ENCODE assay signal across 15 cellular contexts in genomic region chr17:4204190-4204589, GRCh38. TPM values are rescaled to one million over a fixed set of nuclear protein-coding genes. Genes with fewer than 3 reads are reported as not detected.
DNase-seq lines count a peak whose midpoint lies in the region; ATAC-seq and TF ChIP-seq lines count a peak whose summit lies in the region.
"Had no signal": no experiment of that assay in that cellular context is flagged by ENCODE, and none has a peak within 500 bp of the region (broad histone marks: within the 10 kb centered on the region; RNA-seq: fewer than 3 reads in every experiment).

No MANE protein-coding gene starts in this region.

- H3K27ac ChIP-seq in ascending aorta = peak overlapping the region; percentile 79 to 85
- peak overlapping the region; percentile 85 to 88 for H3K27ac ChIP-seq in thoracic aorta
- no peak overlapping the region for H3K27ac ChIP-seq in mesendoderm (ENCODE audit: low read depth, low read length)
- H3K27ac ChIP-seq: 22Rv1, SJSA1 had no signal

- no peak overlapping the region for H3K56ac ChIP-seq in mesendoderm (ENCODE audit: low read length)

- H3K4me3 ChIP-seq in ascending aorta = peak overlapping the region in 1 of 2 donors; percentile 17
- H3K4me3 ChIP-seq in mucosa of descending colon = no peak overlapping the region
- peak overlapping the region; percentile 47 for H3K4me3 ChIP-seq in thoracic aorta
- H3K4me3 ChIP-seq in mesendoderm (ENCODE audit: low read length) = no peak overlapping the region
- H3K4me3 ChIP-seq: SJSA1 had no signal

- no peak overlapping the region for H3K4me2 ChIP-seq in mesendoderm (ENCODE audit: low read length)

- no peak overlapping the region for H3K4me3 Mint-ChIP-seq in T-helper 2 cell treated with Interferon-gamma antibody and Interleukin-4, amounts not matched to agents 5 μg/mL and 100 μg/mL, for 36 hours

- H2BK5ac ChIP-seq in mesendoderm (ENCODE audit: low read length) = no peak overlapping the region

- no peak overlapping the region for H3K9ac ChIP-seq in mesendoderm (ENCODE audit: low read length)

- H2AK5ac ChIP-seq in mesendoderm (ENCODE audit: low read length) = no peak overlapping the region

- H4K8ac ChIP-seq in mesendoderm (ENCODE audit: low read depth, low read length) = no peak overlapping the region

- peaks cover 52% of the 10 kb centered on the region for H3K36me3 Mint-ChIP-seq in T-helper 2 cell treated with Interferon-gamma antibody and Interleukin-4, amounts not matched to agents 5 μg/mL and 100 μg/mL, for 36 hours (ENCODE audit: low read depth)

- no peaks in the 10 kb centered on the region for H3K9me3 Mint-ChIP-seq in T-helper 2 cell treated with Interferon-gamma antibody and Interleukin-4, amounts not matched to agents 5 μg/mL and 100 μg/mL, for 36 hours
- H3K9me3 Mint-ChIP-seq: activated T-helper 2 cell treated with anti-CD3 and anti-CD28 coated beads, Interferon-gamma antibody, Interleukin-2, Interleukin-4, amounts not matched to agents 10 μg/mL and 5 μg/mL and 100 μg/mL, durations not matched to agents 14 hours and 24 hours and 36 hours had no signal

- no peak overlapping the region for H2BK15ac ChIP-seq in mesendoderm (replicated peaks; ENCODE audit: low read depth)

- H3K79me1 ChIP-seq in mesendoderm (ENCODE audit: low read length) = no peaks in the 10 kb centered on the region

- WGBS in mesendoderm (ENCODE audit: extremely low coverage, insufficient coverage, low lambda C conversion rate) = no CpG with 5 or more reads among the region's 6 CpGs

- H3K23ac ChIP-seq in mesendoderm (ENCODE audit: low read length) = no peak overlapping the region

- H3K79me2 ChIP-seq in mesendoderm (ENCODE audit: control insufficient read depth, insufficient read depth, low read length) = no peaks in the 10 kb centered on the region

- no peak overlapping the region for H2BK120ac ChIP-seq in mesendoderm (ENCODE audit: low read depth, low read length)

- H3K4me1 ChIP-seq in ascending aorta (peaks cover 5 to 40% of the 10 kb centered on the region in 2 donors), mucosa of descending colon (ENCODE audit: low read depth) (no peaks in the 10 kb centered on the region), thoracic aorta (ENCODE audit: control insufficient read depth in 1 of 2, low read depth in 2 of 2) (peaks cover 23 to 61% of the 10 kb centered on the region in 2 donors), mesendoderm (ENCODE audit: control insufficient read depth, low read depth, low read length) (no peaks in the 10 kb centered on the region)

- H3K36me3 ChIP-seq in ascending aorta (peaks cover 6 to 11% of the 10 kb centered on the region in 2 donors), mucosa of descending colon (ENCODE audit: low read depth) (no peaks in the 10 kb centered on the region), thoracic aorta (no peaks in the 10 kb centered on the region), mesendoderm (ENCODE audit: control insufficient read depth, insufficient read depth, low read length) (peaks cover 1% of the 10 kb centered on the region)

- TF ChIP-seq CTCF in ascending aorta (IDR thresholded peaks at IDR 0.05) (no peak), mucosa of descending colon (IDR thresholded peaks at IDR 0.05) (no peak), thoracic aorta (IDR thresholded peaks at IDR 0.05) (no peak)

- peaks cover 14% of the 10 kb centered on the region for H3K4me1 Mint-ChIP-seq in T-helper 2 cell treated with Interferon-gamma antibody and Interleukin-4, amounts not matched to agents 5 μg/mL and 100 μg/mL, for 36 hours (ENCODE audit: low read depth)

- no peaks in the 10 kb centered on the region for H3K27me3 Mint-ChIP-seq in T-helper 2 cell treated with Interferon-gamma antibody and Interleukin-4, amounts not matched to agents 5 μg/mL and 100 μg/mL, for 36 hours (ENCODE audit: low read depth)

- intact Hi-C loops in ascending aorta (cut with DNase I) = loop anchor here (5.0 to 10.0 kb wide), 2 partner anchors 293 to 351 kb away; partner anchors contain the start of genes MYBBP1A and SPNS2
- intact Hi-C loops in mucosa of descending colon (cut with DNase I, micrococcal nuclease) = no loop called here

- ATAC-seq in mucosa of descending colon (peak; percentile 77), thoracic aorta (ENCODE audit: insufficient number of reproducible peaks, low FRiP score, low read depth) (peak; percentile 15)
- ATAC-seq: activated CD4-positive, CD25-positive, alpha-beta regulatory T cell treated with anti-CD3 and anti-CD28 coated beads, Interleukin-2, amount 50 U/mL, for 24 hours; HCT116 had no signal

- H3K27me3 ChIP-seq in ascending aorta (no peaks in the 10 kb centered on the region), thoracic aorta (replicated peaks; ENCODE audit: insufficient read depth) (no peaks in the 10 kb centered on the region), mesendoderm (ENCODE audit: insufficient read depth, low read length, poor library complexity) (no peaks in the 10 kb centered on the region)
- H3K27me3 ChIP-seq: SJSA1 had no signal

- no peak overlapping the region for H4K5ac ChIP-seq in mesendoderm (ENCODE audit: low read length)

- peak overlapping the region; percentile 55 for H3K27ac Mint-ChIP-seq in T-helper 2 cell treated with Interferon-gamma antibody and Interleukin-4, amounts not matched to agents 5 μg/mL and 100 μg/mL, for 36 hours

- no peak for DNase-seq in T-helper 2 cell treated with Interferon-gamma antibody and Interleukin-4, amounts not matched to agents 5 μg/mL and 100 μg/mL, for 36 hours (ENCODE audit: low spot score)
- DNase-seq in T-helper 2 cell = no peak
- no peak for DNase-seq in ascending aorta (ENCODE audit: low spot score in 2 of 2)
- no peak for DNase-seq in mucosa of descending colon
- DNase-seq in thoracic aorta (ENCODE audit: low spot score) = no peak
- DNase-seq in NCI-H510A (lab: John Stamatoyannopoulos, UW) = no peak
- DNase-seq in pons (ENCODE audit: low spot score) = no peak
- no peak for DNase-seq in mesendoderm
- DNase-seq: occipital lobe; stimulated activated naive CD4-positive, alpha-beta T cell treated with Interleukin-2 at 50 U/mL for 16 hours had no signal

- no peaks in the 10 kb centered on the region for H3K9me3 ChIP-seq in ascending aorta
- H3K9me3 ChIP-seq in mucosa of descending colon = no peaks in the 10 kb centered on the region
- no peaks in the 10 kb centered on the region for H3K9me3 ChIP-seq in thoracic aorta
- H3K9me3 ChIP-seq: SJSA1 had no signal

- H3K4ac ChIP-seq in mesendoderm (ENCODE audit: low read depth, low read length) = no peak overlapping the region

- H3K18ac ChIP-seq in mesendoderm (ENCODE audit: low read length) = no peak overlapping the region

RNA-seq across cellular contexts. Expression of gene ANKFY1, which starts 59.6 kb away (rescaled TPM):
- total RNA-seq in ascending aorta (16.2 TPM), mucosa of descending colon (10 to 100 TPM; 52.0 to 94.3 (median 59.5) TPM), thoracic aorta (10 to 100 TPM; 36.8 to 40.4 TPM)
- 14.5 TPM for polyA plus RNA-seq in mesendoderm (2013, experiment 1 of 2)
- 14.8 TPM for polyA plus RNA-seq in mesendoderm (2013, experiment 2 of 2)
